ENCODE assay signal across 8 cellular contexts in genomic region chr10:101818119-101818957, GRCh38. TPM values are rescaled to one million over a fixed set of nuclear protein-coding genes. Genes with fewer than 3 reads are reported as not detected.
DNase-seq lines count a peak whose midpoint lies in the region; ATAC-seq and TF ChIP-seq lines count a peak whose summit lies in the region.

OGA (minus strand) TSS chr10:101818444; CDS start chr10:101818022, 422 bp downstream.

- TSS peak; percentile 36 for BruUV-seq in PC-3 (replicated peaks; lab: Mats Ljungman, UMichigan)

- peak within 1 kb of the TSS; percentile 90 for H2AFZ ChIP-seq in PC-3 (ENCODE audit: low read length)

- H3K4me3 ChIP-seq in PC-3 (ENCODE audit: low read length) = peak within 1 kb of the TSS; percentile 99
- peak within 1 kb of the TSS; percentile 95 for H3K4me3 ChIP-seq in epithelial cell of esophagus (ENCODE audit: low read length)
- H3K4me3 ChIP-seq in mononuclear cell (ENCODE audit: low read length) = peak within 1 kb of the TSS; percentile 96

- CTCF ChIA-PET in PC-3 (lab: Charles Lee) = interaction anchor here (0.5 to 1.5 kb wide), 3 partner anchors 22 to 310 kb away, joined by 4 to 7 read pairs (median 4); no protein-coding TSS in a partner anchor

- POLR2A ChIA-PET in PC-3 (lab: Charles Lee; ENCODE audit: unreplicated experiment) = no interaction called here

- ATAC-seq in GM21576 (IDR thresholded peaks at IDR 0.05; ENCODE audit: unreplicated experiment) = peak; percentile 86
- ATAC-seq in PC-3 = peak; percentile 86

- peak within 1 kb of the TSS; percentile 94 for H3K9ac ChIP-seq in PC-3 (ENCODE audit: low read length)

- H4K20me1 ChIP-seq in PC-3 (ENCODE audit: low read length) = peaks cover 40% of the 10 kb centered on the region

- intact Hi-C loops in PC-3 (cut with micrococcal nuclease) = loop anchor here (1.0 kb wide), 1 partner anchor 12 kb away; no protein-coding TSS in a partner anchor

- H3K27ac ChIP-seq in PC-3 (ENCODE audit: low read length) = peak within 1 kb of the TSS; percentile 53

- H3K9me3 ChIP-seq in PC-3 (ENCODE audit: low read length) (no peaks in the 10 kb centered on the region), mononuclear cell (ENCODE audit: low read depth, low read length) (no peaks in the 10 kb centered on the region)

- no peaks in the 10 kb centered on the region for H3K9me2 ChIP-seq in PC-3 (replicated peaks; ENCODE audit: low read length)

- DNase-seq in DMS114 treated with DMSO at 0.1 percent for 48 hours (lab: John Stamatoyannopoulos, UW; ENCODE audit: unreplicated experiment) (peak; percentile 99), PC-3 (peak; percentile 95), activated T-cell treated with anti-CD3 and anti-CD28 coated beads for 48 hours (ENCODE audit: low read depth) (peak; percentile 95), epithelial cell of esophagus (ENCODE audit: low read depth) (peak; percentile 100)
- peak; percentile 94 to 97 for DNase-seq in stimulated activated CD8-positive, alpha-beta memory T cell treated with anti-CD3 and anti-CD28 coated beads, Interleukin-4, amount 100 ng/mL, for 1 hour (ENCODE audit: low read depth in 2 of 2, low spot score in 1 of 2)

- no peak for TF ChIP-seq RAD21 in Ishikawa (IDR thresholded peaks at IDR 0.05; ENCODE audit: low read depth)

- H3K27me3 ChIP-seq in PC-3 (ENCODE audit: low read length) (no peaks in the 10 kb centered on the region), mononuclear cell (ENCODE audit: insufficient read depth, low read length) (no peaks in the 10 kb centered on the region)

- no peaks in the 10 kb centered on the region for H3F3A ChIP-seq in PC-3 (ENCODE audit: low read length, unreplicated experiment)

- H3K4me2 ChIP-seq in PC-3 (ENCODE audit: low read length) = peak within 1 kb of the TSS; percentile 99

- TF ChIP-seq CTCF in PC-3 (conservative IDR thresholded peaks at IDR 0.05; ENCODE audit: low read depth, low read length) (no peak), epithelial cell of esophagus (IDR thresholded peaks at IDR 0.05; ENCODE audit: insufficient read depth, low read depth, low read length, missing control alignments) (no peak)

- H3K79me2 ChIP-seq in PC-3 (ENCODE audit: low read length) = peaks cover 49% of the 10 kb centered on the region

- H3K36me3 ChIP-seq in PC-3 (ENCODE audit: low read depth, low read length) = 0 out of 2 replicates have a peak, but pooled peaks cover 1% of the 10 kb centered on the region

- peaks cover 21% of the 10 kb centered on the region for H3K4me1 ChIP-seq in PC-3 (ENCODE audit: insufficient read depth, low read length)
- H3K4me1 ChIP-seq in mononuclear cell (ENCODE audit: insufficient read depth, low read length) = peaks cover 35% of the 10 kb centered on the region

- peak; percentile 70 for TF ChIP-seq EP300 in Ishikawa (IDR thresholded peaks at IDR 0.05; ENCODE audit: borderline replicate concordance)

TF ChIP-seq in Ishikawa, 13 proteins besides CTCF, POLR2A, EP300 and RAD21:
- peak; percentile 67; the same call in 1 of the 2 replicates for TF ChIP-seq FOXM1 (IDR thresholded peaks at IDR 0.05; ENCODE audit: borderline replicate concordance, low read depth)
- TF ChIP-seq EGR1 (IDR thresholded peaks at IDR 0.05) = no peak
- peak; percentile 42; the same call in 1 of the 2 replicates for TF ChIP-seq CEBPB (IDR thresholded peaks at IDR 0.05)
- peak; percentile 69 for TF ChIP-seq TCF12 (IDR thresholded peaks at IDR 0.05; ENCODE audit: low read depth)
- no peak; the same call in 1 of the 2 replicates for TF ChIP-seq NFIC (IDR thresholded peaks at IDR 0.05)
- TF ChIP-seq MAX (IDR thresholded peaks at IDR 0.05) = peak; percentile 41; the same call in 1 of the 2 replicates
- TF ChIP-seq ZBTB7A (IDR thresholded peaks at IDR 0.05; ENCODE audit: low read depth) = 0 out of 2 replicates have a peak, but pooled peaks have one; percentile 3
- peak; percentile 35; the same call in 1 of the 2 replicates for TF ChIP-seq CREB1 (IDR thresholded peaks at IDR 0.05; ENCODE audit: low read depth)
- peak; percentile 32 for TF ChIP-seq YY1 (IDR thresholded peaks at IDR 0.05; ENCODE audit: low read depth)
- no peak for TF ChIP-seq REST (IDR thresholded peaks at IDR 0.05; ENCODE audit: low read depth)
- peak; percentile 38 for TF ChIP-seq TEAD4 (IDR thresholded peaks at IDR 0.05)
- no peak for TF ChIP-seq USF1 (IDR thresholded peaks at IDR 0.05)
- TF ChIP-seq TAF1 (IDR thresholded peaks at IDR 0.05; ENCODE audit: low read depth) = peak; percentile 99
TF ChIP-seq in Ishikawa: peak in this region for 9.

RNA-seq across cellular contexts. Expression of gene OGA, which starts in this region (rescaled TPM):
- 42.7 and 43.0 TPM in 2 replicates for total RNA-seq in PC-3 (2014; rRNA removed)
- 346 TPM for total RNA-seq in mononuclear cell

Comparison
In these comparisons a context has a peak if more than half of its experiments do, and no peak if none do; other contexts are left out.
1. Peak in every context shown above with its lines: DNase-seq, ATAC-seq, H3K4me3 ChIP-seq and H3K27ac ChIP-seq.